Comparison of ENCODE assay signal across 8 cellular contexts in genomic region chr11:66051371-66051765, GRCh38. TPM values are rescaled to one million over a fixed set of nuclear protein-coding genes. Genes with fewer than 3 reads are reported as not detected.
DNase-seq lines count a peak whose midpoint lies in the region; TF ChIP-seq lines count a peak whose summit lies in the region.

No MANE protein-coding gene starts in this region.

- no peak for TF ChIP-seq EP300 in neural cell (conservative IDR thresholded peaks at IDR 0.05; ENCODE audit: poor library complexity, severe bottlenecking)

- TF ChIP-seq CTCF in dorsolateral prefrontal cortex (IDR thresholded peaks at IDR 0.05 in 54 of 56, conservative IDR thresholded peaks at IDR 0.05 in 2 of 56; ENCODE audit: low read depth in 1 of 56, partially characterized antibody in 56 of 56) (no peak), neural cell (IDR thresholded peaks at IDR 0.05; ENCODE audit: poor library complexity, severe bottlenecking) (no peak)

- H3K9ac ChIP-seq in BLaER1 (peak overlapping the region; percentile 93), Karpas-422 (ENCODE audit: low read length) (peak overlapping the region; percentile 75), neural cell (ENCODE audit: low read length) (peak overlapping the region; percentile 97)

- H3K4me2 ChIP-seq in BLaER1: peak overlapping the region; percentile 90
- H3K4me2 ChIP-seq in Karpas-422 (ENCODE audit: low read depth, low read length, poor library complexity, severe bottlenecking): peak overlapping the region; percentile 85
- peak overlapping the region; percentile 65 for H3K4me2 ChIP-seq in neural cell (ENCODE audit: low read length)

- H3K27me3 ChIP-seq in BLaER1 (no peaks in the 10 kb centered on the region), Karpas-422 (ENCODE audit: low read length) (no peaks in the 10 kb centered on the region), dorsolateral prefrontal cortex (peaks cover 0 to 3% (median 0%) of the 10 kb centered on the region in 45 donors), neural cell (ENCODE audit: insufficient read depth, low read depth, low read length) (no peaks in the 10 kb centered on the region)

- H3K36me3 ChIP-seq in BLaER1: peaks cover 27% of the 10 kb centered on the region
- H3K36me3 ChIP-seq in Karpas-422 (ENCODE audit: insufficient read depth, low read length): peaks cover 24% of the 10 kb centered on the region; the same call in 1 of the 2 replicates
- H3K36me3 ChIP-seq in neural cell (ENCODE audit: insufficient read depth, low read length): no peaks in the 10 kb centered on the region

- no peaks in the 10 kb centered on the region for H3K9me3 ChIP-seq in BLaER1
- no peaks in the 10 kb centered on the region for H3K9me3 ChIP-seq in Karpas-422 (ENCODE audit: low read length)
- no peaks in the 10 kb centered on the region for H3K9me3 ChIP-seq in neural cell (ENCODE audit: low read length)

- no peak for TF ChIP-seq RAD21 in neural cell (conservative IDR thresholded peaks at IDR 0.05)

- H3K4me1 ChIP-seq in BLaER1 (peaks cover 42% of the 10 kb centered on the region), Karpas-422 (ENCODE audit: low read length) (peaks cover 26% of the 10 kb centered on the region)

- H2AFZ ChIP-seq in Karpas-422 (ENCODE audit: low read length) (peak overlapping the region; percentile 33; the same call in 1 of the 2 replicates), neural cell (ENCODE audit: low read depth, low read length) (peak overlapping the region; percentile 90)

- intact Hi-C loops in dorsolateral prefrontal cortex (cut with DNase I): loop anchor here in 1 of 2 donors (10.0 kb wide), 1 partner anchor 293 kb away; the partner anchor contains the start of genes B4GAT1 and BRMS1

- H3K79me2 ChIP-seq in Karpas-422 (ENCODE audit: low read length) (peaks cover 37% of the 10 kb centered on the region), neural cell (replicated peaks; ENCODE audit: insufficient read depth, low read length) (peaks cover 27% of the 10 kb centered on the region)

- H3F3A ChIP-seq in neural cell (ENCODE audit: insufficient read depth, low read length, poor library complexity, severe bottlenecking): peaks cover 5% of the 10 kb centered on the region

- peaks cover 32% of the 10 kb centered on the region for H4K20me1 ChIP-seq in BLaER1
- peaks cover 12% of the 10 kb centered on the region for H4K20me1 ChIP-seq in Karpas-422 (ENCODE audit: insufficient read depth, low read depth, low read length)
- H4K20me1 ChIP-seq in neural cell (ENCODE audit: insufficient read depth): no peaks in the 10 kb centered on the region

- peak overlapping the region; percentile 89 for H3K27ac ChIP-seq in BLaER1
- H3K27ac ChIP-seq in Karpas-422 (ENCODE audit: low read length): peak overlapping the region; percentile 60
- H3K27ac ChIP-seq in dorsolateral prefrontal cortex: peak overlapping the region; percentile 84 to 100 (median 97)
- H3K27ac ChIP-seq in neural cell (ENCODE audit: low read length): peak overlapping the region; percentile 98

- DNase-seq in Karpas-422 (peak; percentile 52), dorsolateral prefrontal cortex (no peak), SHP77 treated with DMSO at 0.1 percent for 48 hours (lab: John Stamatoyannopoulos, UW) (no peak), ecto neural progenitor cell (ENCODE audit: low spot score) (no peak), HPDE6-E6E7 (ENCODE audit: extremely low spot score) (no peak), GOT3 (lab: John Stamatoyannopoulos, UW) (no peak)

- H3K4me3 ChIP-seq in BLaER1: peak overlapping the region; percentile 96
- H3K4me3 ChIP-seq in Karpas-422 (ENCODE audit: low read length): peak overlapping the region; percentile 98
- peak overlapping the region; percentile 67 to 100 (median 98) for H3K4me3 ChIP-seq in dorsolateral prefrontal cortex
- peak overlapping the region; percentile 100 for H3K4me3 ChIP-seq in neural cell (ENCODE audit: low read length)

- H3K9me2 ChIP-seq in Karpas-422 (replicated peaks; ENCODE audit: insufficient read depth, low read length): no peaks in the 10 kb centered on the region
- H3K9me2 ChIP-seq in neural cell (ENCODE audit: insufficient read depth, low read length): no peaks in the 10 kb centered on the region

TF ChIP-seq in neural cell, 6 proteins besides CTCF, POLR2A, EP300 and RAD21:
- no peak for TF ChIP-seq SMC3 (conservative IDR thresholded peaks at IDR 0.05; ENCODE audit: poor library complexity)
- no peak for TF ChIP-seq REST (IDR thresholded peaks at IDR 0.05; ENCODE audit: borderline replicate concordance)
- no peak for TF ChIP-seq MXI1 (conservative IDR thresholded peaks at IDR 0.05; ENCODE audit: poor library complexity, severe bottlenecking)
- TF ChIP-seq POLR2AphosphoS5 (IDR thresholded peaks at IDR 0.05): no peak
- no peak for TF ChIP-seq TAF1 (IDR thresholded peaks at IDR 0.05; ENCODE audit: low read depth)
TF ChIP-seq in neural cell: peak in this region for 0.

RNA-seq across cellular contexts. Expression of gene SF3B2, which starts 0.8 kb away (rescaled TPM):
- total RNA-seq in Karpas-422 (2014; rRNA removed; shearing (Covaris generic); ENCODE audit: low replicate concordance): 89.0 and 166 TPM in 2 replicates
- total RNA-seq in dorsolateral prefrontal cortex: 100 to 1,000 TPM; 120 to 225 (median 154) TPM
- 121 and 145 TPM in 2 replicates for polyA plus RNA-seq in neural cell
- polyA minus RNA-seq in neural cell: 162 and 165 TPM in 2 replicates

RNA-seq across cellular contexts. Expression of gene GAL3ST3, which starts 2.4 kb away (rescaled TPM):
- total RNA-seq in Karpas-422 (2014; rRNA removed; shearing (Covaris generic); ENCODE audit: low replicate concordance): not detected in 2 replicates
- 10 to 100 TPM in 73 of 120 experiments, 1 to 10 TPM in 47; 3.8 to 17.5 (median 10.5) TPM for total RNA-seq in dorsolateral prefrontal cortex
- 16.7 and 17.2 TPM in 2 replicates for polyA plus RNA-seq in neural cell
- polyA minus RNA-seq in neural cell: 17.5 and 22.6 TPM in 2 replicates

RNA-seq across cellular contexts. Expression of gene PACS1, which starts 18.7 kb away (rescaled TPM):
- total RNA-seq in Karpas-422 (2014; rRNA removed; shearing (Covaris generic); ENCODE audit: low replicate concordance): 60.5 and 81.1 TPM in 2 replicates
- total RNA-seq in dorsolateral prefrontal cortex: 100 to 1,000 TPM in 42 of 120 experiments, 10 to 100 TPM in 78; 58.1 to 131 (median 95.3) TPM
- 12.1 and 14.4 TPM in 2 replicates for polyA plus RNA-seq in neural cell
- 55.0 and 58.7 TPM in 2 replicates for polyA minus RNA-seq in neural cell

RNA-seq across cellular contexts. Expression of gene CATSPER1, which starts 25.1 kb away (rescaled TPM):
- total RNA-seq in Karpas-422 (2014; rRNA removed; shearing (Covaris generic); ENCODE audit: low replicate concordance): not detected in 2 replicates
- 1 to 10 TPM in 2 of 120 experiments, under 1 TPM in 20, not detected in 98; 0.16 to 1.2 (median 0.36) TPM for total RNA-seq in dorsolateral prefrontal cortex
- polyA plus RNA-seq in neural cell: not detected in 2 replicates
- polyA minus RNA-seq in neural cell: not detected in 2 replicates

RNA-seq across cellular contexts. Expression of gene CST6, which starts 39.6 kb away (rescaled TPM):
- total RNA-seq in Karpas-422 (2014; rRNA removed; shearing (Covaris generic); ENCODE audit: low replicate concordance): not detected in 2 replicates
- under 1 TPM in 6 of 120 experiments, not detected in 114; 0.64 to 0.85 (median 0.71) TPM for total RNA-seq in dorsolateral prefrontal cortex
- not detected in 2 replicates for polyA plus RNA-seq in neural cell
- polyA minus RNA-seq in neural cell: not detected in 2 replicates
